Comparison of ENCODE assay signal across 24 cellular contexts in the genomic region with DNA sequence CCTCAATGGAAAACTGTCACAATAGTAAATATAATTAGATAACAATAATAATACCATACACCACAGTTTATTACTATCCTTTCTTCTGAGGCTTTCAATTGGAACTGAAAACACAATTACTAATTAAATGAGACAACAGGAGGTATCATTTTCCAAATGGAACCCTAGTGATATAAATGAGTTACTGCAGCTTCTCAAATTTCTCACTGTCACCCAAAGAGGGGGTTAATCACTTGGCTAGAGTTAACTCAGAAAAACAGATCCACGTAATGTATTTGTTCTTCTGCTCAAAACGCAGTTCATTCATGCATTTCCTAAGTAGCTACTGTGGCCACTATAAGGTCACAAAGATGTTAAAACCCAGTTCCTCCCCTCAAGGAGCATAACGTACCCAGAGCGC.
A peak's percentile ranks its signal among the peaks of the same experiment; 100 is the strongest.
DNase-seq lines count a peak whose midpoint lies in the region; ATAC-seq, FAIRE-seq and TF ChIP-seq lines count a peak whose summit lies in the region.
"Had no signal": no experiment of that assay in that cellular context is flagged by ENCODE, and none has a peak within 500 bp of the region (broad histone marks: within the 10 kb centered on the region; RNA-seq: fewer than 3 reads in every experiment).

No MANE protein-coding gene starts in this region.

- no peak overlapping the region for H2AFZ ChIP-seq in OCI-LY7 (ENCODE audit: low read length)
- H2AFZ ChIP-seq: PC-9 had no signal

- no peak overlapping the region for H3K4me3 ChIP-seq in DOHH2 (ENCODE audit: low read length)
- no peak overlapping the region for H3K4me3 ChIP-seq in OCI-LY7 (ENCODE audit: low read depth, low read length, poor library complexity, severe bottlenecking)
- no peak overlapping the region for H3K4me3 ChIP-seq in vagina
- H3K4me3 ChIP-seq in pancreas, result no peak overlapping the region
- H3K4me3 ChIP-seq: body of pancreas, PC-9, upper lobe of right lung had no signal

- no peak for FAIRE-seq in pancreas (lab: Jason Lieb, UNC)
- FAIRE-seq: colon, D721Med had no signal

- POLR2A ChIA-PET in HEK293T (lab: Yijun Ruan, JAX), result no interaction called here
- POLR2A ChIA-PET in OCI-LY7 (lab: Charles Lee), result no interaction called here

- BruUV-seq in OCI-LY7 (replicated peaks; lab: Mats Ljungman, UMichigan), result no TSS peak

- no peaks in the 10 kb centered on the region for H3K27me3 Mint-ChIP-seq in mesothelial cell of epicardium (ENCODE audit: low read depth)
- H3K27me3 Mint-ChIP-seq: activated CD4-positive, alpha-beta T cell treated with anti-CD3 and anti-CD28 coated beads, Interleukin-2, amount 10 ng/mL, durations not matched to agents 7 days and 5 days; activated naive CD8-positive, alpha-beta T cell treated with anti-CD3 and anti-CD28 coated beads, Interleukin-2, amount 50 U/mL, for 24 hours; stimulated activated naive CD8-positive, alpha-beta T cell treated with anti-CD3 and anti-CD28 coated beads, Interleukin-15, amount 100 ng/mL, for 72 hours had no signal

- H3K27ac ChIP-seq in DOHH2 (ENCODE audit: low read depth, low read length) (no peak overlapping the region), OCI-LY7 (ENCODE audit: low read depth, low read length, poor library complexity, severe bottlenecking) (no peak overlapping the region), vagina (no peak overlapping the region), pancreas (no peak overlapping the region)
- H3K27ac ChIP-seq: body of pancreas, PC-9, upper lobe of right lung had no signal

- WGBS in pancreas, 2 donors, result 38 to 46% methylated on average over 4 of the region's 4 CpGs

- DNase-seq in HEK293T (ENCODE audit: extremely low spot score) (no peak), OCI-LY7 (ENCODE audit: low spot score) (no peak), mesothelial cell of epicardium (ENCODE audit: low spot score in 2 of 2, unreplicated experiment in 2 of 2) (no peak), AG20443 (ENCODE audit: low spot score) (no peak), vagina (ENCODE audit: extremely low spot score in 2 of 2) (no peak), pancreas (no peak)
- DNase-seq: activated CD4-positive, alpha-beta T cell treated with anti-CD3 and anti-CD28 coated beads, Interleukin-2, amount 10 ng/mL, durations not matched to agents 7 days and 5 days; activated CD8-positive, alpha-beta memory T cell treated with anti-CD3 and anti-CD28 coated beads, Interleukin-2, amount 50 U/mL, for 48 hours; activated effector memory CD4-positive, alpha-beta T cell treated with Interleukin-2 at 50 U/mL for 16 hours; activated naive CD8-positive, alpha-beta T cell treated with anti-CD3 and anti-CD28 coated beads, Interleukin-2, amount 50 U/mL, for 24 hours; body of pancreas; immature natural killer cell; KG1; NCI-H1092; NCI-H774; PC-9; SIG-M5; stimulated activated CD4-positive, alpha-beta T cell treated with anti-CD3 and anti-CD28 coated beads, Interleukin-4, amount 100 ng/mL, for 1 hour; stimulated activated naive CD8-positive, alpha-beta T cell treated with anti-CD3 and anti-CD28 coated beads, Interleukin-15, amount 100 ng/mL, for 72 hours; upper lobe of right lung had no signal

- peaks cover 31% of the 10 kb centered on the region for H3K4me1 Mint-ChIP-seq in mesothelial cell of epicardium

- H3K9me2 ChIP-seq in DOHH2 (replicated peaks; ENCODE audit: control insufficient read depth, low read length), result no peaks in the 10 kb centered on the region
- H3K9me2 ChIP-seq in OCI-LY7 (ENCODE audit: insufficient read depth, low read length), result no peaks in the 10 kb centered on the region

- no peaks in the 10 kb centered on the region for H3K4me1 ChIP-seq in DOHH2 (ENCODE audit: control insufficient read depth, low read length)
- no peaks in the 10 kb centered on the region for H3K4me1 ChIP-seq in OCI-LY7 (ENCODE audit: insufficient read depth, low read length, poor library complexity, severe bottlenecking)
- peaks cover 18% of the 10 kb centered on the region for H3K4me1 ChIP-seq in vagina
- peaks cover 0 to 3% (median 0%) of the 10 kb centered on the region in 3 donors for H3K4me1 ChIP-seq in pancreas

- H3K36me3 Mint-ChIP-seq in mesothelial cell of epicardium, result peaks cover 8% of the 10 kb centered on the region

- H3K4me2 ChIP-seq in DOHH2 (ENCODE audit: low read length) (no peak overlapping the region), OCI-LY7 (ENCODE audit: low read length) (no peak overlapping the region)
- H3K4me2 ChIP-seq: PC-9 had no signal

- H3K36me3 ChIP-seq in DOHH2 (ENCODE audit: control insufficient read depth, low read length) (no peaks in the 10 kb centered on the region), OCI-LY7 (ENCODE audit: insufficient read depth, low read length) (peaks cover 6% of the 10 kb centered on the region), vagina (no peaks in the 10 kb centered on the region), pancreas (no peaks in the 10 kb centered on the region)
- H3K36me3 ChIP-seq: upper lobe of right lung had no signal

- H3K9me3 ChIP-seq in DOHH2 (ENCODE audit: control insufficient read depth, insufficient read depth, low read length), result no peaks in the 10 kb centered on the region
- no peaks in the 10 kb centered on the region for H3K9me3 ChIP-seq in OCI-LY7 (ENCODE audit: low read length)
- no peaks in the 10 kb centered on the region for H3K9me3 ChIP-seq in vagina
- no peaks in the 10 kb centered on the region for H3K9me3 ChIP-seq in pancreas
- H3K9me3 ChIP-seq: body of pancreas, upper lobe of right lung had no signal

- H4K20me1 ChIP-seq in DOHH2 (ENCODE audit: control insufficient read depth, insufficient read depth, low read depth, low read length) (no peaks in the 10 kb centered on the region), OCI-LY7 (ENCODE audit: insufficient read depth, low read length) (no peaks in the 10 kb centered on the region; the same call in 1 of the 2 replicates)

- TF ChIP-seq POLR2A in vagina (IDR thresholded peaks at IDR 0.05), result no peak

- no peaks in the 10 kb centered on the region for H3K9me3 Mint-ChIP-seq in mesothelial cell of epicardium
- H3K9me3 Mint-ChIP-seq: activated CD4-positive, alpha-beta T cell treated with anti-CD3 and anti-CD28 coated beads, Interleukin-2, amount 10 ng/mL, durations not matched to agents 7 days and 5 days; activated naive CD8-positive, alpha-beta T cell treated with anti-CD3 and anti-CD28 coated beads, Interleukin-2, amount 50 U/mL, for 24 hours; immature natural killer cell; stimulated activated naive CD8-positive, alpha-beta T cell treated with anti-CD3 and anti-CD28 coated beads, Interleukin-15, amount 100 ng/mL, for 72 hours; T-helper 1 cell treated with Interleukin-12 subunit alpha and Interleukin-12 subunit beta and Interleukin-4 antibody, amounts not matched to agents 30 μg/mL and 1 μg/mL, for 36 hours had no signal

- no peaks in the 10 kb centered on the region for H3K79me2 ChIP-seq in DOHH2 (ENCODE audit: control insufficient read depth, low read length)
- 0 out of 2 replicates have a peak, but pooled peaks cover 4% of the 10 kb centered on the region for H3K79me2 ChIP-seq in OCI-LY7 (ENCODE audit: insufficient read depth, low read depth, low read length)

- peak; percentile 24 for TF ChIP-seq CTCF in DOHH2 (IDR thresholded peaks at IDR 0.05; ENCODE audit: low read depth, low read length, poor library complexity, severe bottlenecking)
- peak; percentile 46 for TF ChIP-seq CTCF in OCI-LY7 (conservative IDR thresholded peaks at IDR 0.05; ENCODE audit: low read length)
- peak; percentile 37 for TF ChIP-seq CTCF in mesothelial cell of epicardium (IDR thresholded peaks at IDR 0.05; ENCODE audit: unreplicated experiment)
- no peak for TF ChIP-seq CTCF in vagina (IDR thresholded peaks at IDR 0.05)
- TF ChIP-seq CTCF in pancreas (IDR thresholded peaks at IDR 0.05), result no peak

- no peak overlapping the region for H3K27ac Mint-ChIP-seq in mesothelial cell of epicardium
- H3K27ac Mint-ChIP-seq: activated CD4-positive, alpha-beta T cell treated with anti-CD3 and anti-CD28 coated beads, Interleukin-2, amount 10 ng/mL, durations not matched to agents 7 days and 5 days; activated naive CD8-positive, alpha-beta T cell treated with anti-CD3 and anti-CD28 coated beads, Interleukin-2, amount 50 U/mL, for 24 hours; immature natural killer cell; stimulated activated naive CD8-positive, alpha-beta T cell treated with anti-CD3 and anti-CD28 coated beads, Interleukin-15, amount 100 ng/mL, for 72 hours; T-helper 1 cell treated with Interleukin-12 subunit alpha and Interleukin-12 subunit beta and Interleukin-4 antibody, amounts not matched to agents 30 μg/mL and 1 μg/mL, for 36 hours had no signal

- no peak overlapping the region for H3K4me3 Mint-ChIP-seq in mesothelial cell of epicardium
- H3K4me3 Mint-ChIP-seq: activated CD4-positive, alpha-beta T cell treated with anti-CD3 and anti-CD28 coated beads, Interleukin-2, amount 10 ng/mL, durations not matched to agents 7 days and 5 days; activated naive CD8-positive, alpha-beta T cell treated with anti-CD3 and anti-CD28 coated beads, Interleukin-2, amount 50 U/mL, for 24 hours; immature natural killer cell; stimulated activated naive CD8-positive, alpha-beta T cell treated with anti-CD3 and anti-CD28 coated beads, Interleukin-15, amount 100 ng/mL, for 72 hours; T-helper 1 cell treated with Interleukin-12 subunit alpha and Interleukin-12 subunit beta and Interleukin-4 antibody, amounts not matched to agents 30 μg/mL and 1 μg/mL, for 36 hours had no signal

- intact Hi-C loops in OCI-LY7 (cut with micrococcal nuclease; ENCODE audit: unreplicated experiment), result no loop called here
- intact Hi-C loops in vagina (cut with DNase I), result no loop called here
- intact Hi-C loops in pancreas (cut with DNase I), result no loop called here

- no peaks in the 10 kb centered on the region for H3F3A ChIP-seq in DOHH2 (ENCODE audit: control insufficient read depth, insufficient read depth)

- CTCF ChIA-PET in HEK293T (lab: Yijun Ruan, JAX) (no interaction called here), OCI-LY7 (lab: Charles Lee; ENCODE audit: unreplicated experiment) (no interaction called here)

- ATAC-seq in pancreas, result no peak
- ATAC-seq: activated naive CD8-positive, alpha-beta T cell treated with anti-CD3 and anti-CD28 coated beads, Interleukin-2, amount 50 U/mL, for 24 hours; body of pancreas; stimulated activated naive CD8-positive, alpha-beta T cell treated with anti-CD3 and anti-CD28 coated beads, Interleukin-15, amount 100 ng/mL, for 72 hours; upper lobe of right lung had no signal

- H3K27me3 ChIP-seq in DOHH2 (ENCODE audit: control insufficient read depth, low read length) (no peaks in the 10 kb centered on the region), vagina (no peaks in the 10 kb centered on the region), pancreas (no peaks in the 10 kb centered on the region)
- H3K27me3 ChIP-seq: body of pancreas, upper lobe of right lung had no signal

TF ChIP-seq in HEK293T, 16 proteins besides CTCF, POLR2A, EP300 and RAD21 (continues in another document):
- no peak for TF ChIP-seq CTBP1 (IDR thresholded peaks at IDR 0.05; ENCODE audit: borderline replicate concordance)

Comparison
In these comparisons a context has a peak if more than half of its experiments do, and no peak if none do; other contexts are left out.
1. CTCF ChIP-seq: peak in DOHH2 (single experiment), OCI-LY7 (single experiment) and mesothelial cell of epicardium (single experiment); none in vagina (0 of 3) and pancreas (0 of 4).